1 cellular context compared by ENCODE assay signal in the genomic region with DNA sequence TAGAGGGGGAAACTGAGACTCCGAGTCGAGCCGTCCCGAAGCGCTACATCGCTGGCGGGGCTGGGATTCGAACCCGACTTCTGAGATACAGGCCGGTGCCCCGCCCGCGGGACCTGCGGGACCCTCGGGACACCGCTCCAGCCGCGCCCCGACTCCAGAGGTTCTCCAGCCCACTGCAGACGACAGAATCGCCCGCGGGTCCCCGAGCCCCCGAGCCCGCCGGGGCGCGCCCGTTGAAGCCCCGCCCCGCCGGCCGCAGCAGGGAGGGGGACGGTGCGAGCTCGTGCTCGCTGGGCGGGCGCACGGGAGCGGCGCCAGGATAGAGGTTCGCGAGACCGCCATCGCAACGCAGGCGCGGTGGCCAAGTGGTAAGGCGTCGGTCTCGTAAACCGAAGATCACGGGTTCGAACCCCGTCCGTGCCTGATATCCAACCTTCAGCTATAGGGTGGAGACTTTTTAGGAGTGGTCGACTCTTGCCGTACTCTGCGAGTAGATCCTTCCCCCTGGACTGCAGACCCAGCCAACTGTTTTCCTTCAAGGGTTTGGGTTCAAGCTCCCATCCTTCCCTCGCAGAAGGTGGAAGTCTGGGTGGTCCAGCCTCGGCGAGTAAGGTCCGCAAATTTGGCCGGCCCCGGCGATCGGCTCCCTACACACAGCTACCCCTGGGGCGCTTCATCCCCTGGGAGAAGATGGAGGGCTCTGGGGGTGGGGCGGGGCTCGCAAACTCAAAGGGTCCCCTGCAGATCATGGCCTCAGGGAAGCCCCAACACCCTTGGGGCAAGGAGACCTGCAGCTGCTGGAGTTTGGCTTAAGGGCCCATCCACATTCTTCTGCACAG.
TF ChIP-seq lines count a peak whose summit lies in the region.

No MANE protein-coding gene starts in this region.

TF ChIP-seq in K562, 482 proteins besides CTCF, POLR2A, EP300 and RAD21 (continued from another document):
- no peak; the same call in 1 of the 2 replicates for TF ChIP-seq STAT5A (IDR thresholded peaks at IDR 0.05; ENCODE audit: borderline replicate concordance, low read length)
- TF ChIP-seq TOE1 (IDR thresholded peaks at IDR 0.05; ENCODE audit: borderline replicate concordance): no peak; the same call in 1 of the 2 replicates
- TF ChIP-seq TOE1 (CRISPR knock-in tag; IDR thresholded peaks at IDR 0.05; ENCODE audit: borderline replicate concordance, low read depth): 0 out of 2 replicates have a peak, but pooled peaks have one; percentile 43
- TF ChIP-seq, protein P1, sequence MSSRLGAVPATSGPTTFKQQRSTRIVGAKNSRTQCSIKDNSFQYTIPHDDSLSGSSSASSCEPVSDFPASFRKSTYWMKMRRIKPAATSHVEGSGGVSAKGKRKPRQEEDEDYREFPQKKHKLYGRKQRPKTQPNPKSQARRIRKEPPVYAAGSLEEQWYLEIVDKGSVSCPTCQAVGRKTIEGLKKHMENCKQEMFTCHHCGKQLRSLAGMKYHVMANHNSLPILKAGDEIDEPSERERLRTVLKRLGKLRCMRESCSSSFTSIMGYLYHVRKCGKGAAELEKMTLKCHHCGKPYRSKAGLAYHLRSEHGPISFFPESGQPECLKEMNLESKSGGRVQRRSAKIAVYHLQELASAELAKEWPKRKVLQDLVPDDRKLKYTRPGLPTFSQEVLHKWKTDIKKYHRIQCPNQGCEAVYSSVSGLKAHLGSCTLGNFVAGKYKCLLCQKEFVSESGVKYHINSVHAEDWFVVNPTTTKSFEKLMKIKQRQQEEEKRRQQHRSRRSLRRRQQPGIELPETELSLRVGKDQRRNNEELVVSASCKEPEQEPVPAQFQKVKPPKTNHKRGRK (tag; IDR thresholded peaks at IDR 0.05): no peak
- no peak for TF ChIP-seq DMBX1 (CRISPR knock-in tag; IDR thresholded peaks at IDR 0.05; ENCODE audit: borderline replicate concordance)
- TF ChIP-seq, protein P2, sequence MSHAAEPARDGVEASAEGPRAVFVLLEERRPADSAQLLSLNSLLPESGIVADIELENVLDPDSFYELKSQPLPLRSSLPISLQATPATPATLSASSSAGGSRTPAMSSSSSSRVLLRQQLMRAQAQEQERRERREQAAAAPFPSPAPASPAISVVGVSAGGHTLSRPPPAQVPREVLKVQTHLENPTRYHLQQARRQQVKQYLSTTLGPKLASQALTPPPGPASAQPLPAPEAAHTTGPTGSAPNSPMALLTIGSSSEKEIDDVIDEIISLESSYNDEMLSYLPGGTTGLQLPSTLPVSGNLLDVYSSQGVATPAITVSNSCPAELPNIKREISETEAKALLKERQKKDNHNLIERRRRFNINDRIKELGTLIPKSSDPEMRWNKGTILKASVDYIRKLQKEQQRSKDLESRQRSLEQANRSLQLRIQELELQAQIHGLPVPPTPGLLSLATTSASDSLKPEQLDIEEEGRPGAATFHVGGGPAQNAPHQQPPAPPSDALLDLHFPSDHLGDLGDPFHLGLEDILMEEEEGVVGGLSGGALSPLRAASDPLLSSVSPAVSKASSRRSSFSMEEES (CRISPR knock-in tag; IDR thresholded peaks at IDR 0.05): peak; percentile 27
- no peak for TF ChIP-seq TCF7 (IDR thresholded peaks at IDR 0.05; ENCODE audit: borderline replicate concordance)
- TF ChIP-seq ZNF3 (CRISPR knock-in tag; IDR thresholded peaks at IDR 0.05): no peak
- no peak for TF ChIP-seq ZNF175 (CRISPR knock-in tag; IDR thresholded peaks at IDR 0.05; ENCODE audit: low read depth)
- TF ChIP-seq CXXC5 (CRISPR knock-in tag; IDR thresholded peaks at IDR 0.05): peak; percentile 94
- TF ChIP-seq ZBED1 (IDR thresholded peaks at IDR 0.05): no peak
- TF ChIP-seq FOXJ3 (CRISPR knock-in tag; IDR thresholded peaks at IDR 0.05): no peak
- TF ChIP-seq ZNF592 (IDR thresholded peaks at IDR 0.05): peak; percentile 91
- no peak for TF ChIP-seq TFAM (CRISPR knock-in tag; conservative IDR thresholded peaks at IDR 0.05)
